8 cellular contexts compared by ENCODE assay signal in genomic region chr18:24138281-24138883, GRCh38. TPM values are rescaled to one million over a fixed set of nuclear protein-coding genes. Genes with fewer than 3 reads are reported as not detected.
DNase-seq lines count a peak whose midpoint lies in the region; ATAC-seq, FAIRE-seq and TF ChIP-seq lines count a peak whose summit lies in the region.

No MANE protein-coding gene starts in this region.

- H2BK15ac ChIP-seq in IMR-90 (ENCODE audit: low read depth, low read length) = 0 out of 3 replicates have a peak overlapping the region, but pooled peaks have one; percentile 9

- no peak overlapping the region for H3K18ac ChIP-seq in IMR-90 (ENCODE audit: low read depth, low read length)

- peak overlapping the region; percentile 51 to 88; a peak in 3 of 4 replicates for H4K8ac ChIP-seq in IMR-90 (ENCODE audit: low read depth in 2 of 2, low read length in 2 of 2)

- H2BK20ac ChIP-seq in IMR-90 (ENCODE audit: low read depth, low read length) = no peak overlapping the region

- no peak overlapping the region for H4K91ac ChIP-seq in IMR-90 (ENCODE audit: insufficient read depth, low read depth, low read length)

- H3K23ac ChIP-seq in IMR-90 (ENCODE audit: low read depth, low read length) = 0 out of 2 replicates have a peak overlapping the region, but pooled peaks have one; percentile 39

- no peaks in the 10 kb centered on the region for H3K27me3 ChIP-seq in IMR-90 (ENCODE audit: control insufficient read depth, insufficient read depth, low read length)

- no peak overlapping the region for H2AK5ac ChIP-seq in IMR-90 (ENCODE audit: low read depth, low read length)

- H4K20me1 ChIP-seq in IMR-90 (ENCODE audit: insufficient read depth, low read length) = no peaks in the 10 kb centered on the region

- H3K4me2 ChIP-seq in IMR-90 (ENCODE audit: low read depth, low read length) = peak overlapping the region; percentile 63

- CTCF ChIA-PET in IMR-90 (lab: Yijun Ruan, JAX) = interaction anchor here (0.6 kb wide), 1 partner anchor 56 kb away, joined by 3 read pairs; no protein-coding TSS in a partner anchor

- 21% methylated on average over 4 of the region's 18 CpGs; no CpG with 5 or more reads in 1 of the 2 experiments for WGBS in IMR-90 (ENCODE audit: extremely low coverage in 2 of 2, insufficient read length in 1 of 2), 2 experiments

- H2BK5ac ChIP-seq in IMR-90 (ENCODE audit: low read depth, low read length, poor library complexity, severe bottlenecking) = no peak overlapping the region

- DNase-seq in IMR-90 = no peak
- DNase-seq in effector memory CD8-positive, alpha-beta T cell = no peak
- DNase-seq in osteocyte (ENCODE audit: extremely low spot score, unreplicated experiment) = no peak
- no peak for DNase-seq in NCI-H2029 (lab: John Stamatoyannopoulos, UW)
- no peak for DNase-seq in RCC 7860 (ENCODE audit: low spot score)
- no peak for DNase-seq in GM13977 (ENCODE audit: low spot score)

- 0 out of 2 replicates have a peak, but pooled peaks cover 6% of the 10 kb centered on the region for H3K9me1 ChIP-seq in IMR-90 (ENCODE audit: insufficient read depth, low read length)

- H3K4me1 ChIP-seq in IMR-90 (ENCODE audit: control insufficient read depth, insufficient read depth, low read length) = peaks cover 2% of the 10 kb centered on the region

- H3K4ac ChIP-seq in IMR-90 (ENCODE audit: low read depth, low read length) = peak overlapping the region; percentile 38

- no peak overlapping the region for H3K27ac ChIP-seq in IMR-90 (ENCODE audit: insufficient read depth, low read length)

- H3K4me1 Mint-ChIP-seq in effector memory CD8-positive, alpha-beta T cell (ENCODE audit: low read depth in 2 of 2) = peaks cover 19 to 30% of the 10 kb centered on the region in 2 donors
- H3K4me1 Mint-ChIP-seq in osteocyte (ENCODE audit: unreplicated experiment) = peaks cover 17% of the 10 kb centered on the region

- no peak overlapping the region; the same call in 1 of the 2 replicates for H3K56ac ChIP-seq in IMR-90 (ENCODE audit: extremely low read depth, insufficient read depth, low read length)

- H3K4me3 Mint-ChIP-seq in effector memory CD8-positive, alpha-beta T cell = peak overlapping the region; percentile 93 to 94
- H3K4me3 Mint-ChIP-seq in osteocyte (ENCODE audit: unreplicated experiment) = peak overlapping the region; percentile 91

- H2AK9ac ChIP-seq in IMR-90 (replicated peaks; ENCODE audit: low read depth, low read length, poor library complexity) = peak overlapping the region; percentile 84

- H3K79me1 ChIP-seq in IMR-90 (ENCODE audit: low read depth in 1 of 2, low read length in 2 of 2) = peaks cover 0 to 6% of the 10 kb centered on the region in 2 experiments; a peak in 1 of 4 replicates

- peak overlapping the region; percentile 69 for H3K14ac ChIP-seq in IMR-90 (replicated peaks; ENCODE audit: low read depth, low read length)

- BruUV-seq in IMR-90 (replicated peaks; lab: Mats Ljungman, UMichigan) = no TSS peak

- peak overlapping the region; percentile 73 to 92 for H3K27ac Mint-ChIP-seq in effector memory CD8-positive, alpha-beta T cell
- H3K27ac Mint-ChIP-seq in osteocyte (ENCODE audit: unreplicated experiment) = peak overlapping the region; percentile 95

- in situ Hi-C loops in IMR-90 (cut with MboI; ENCODE audit: low sequenced_read_pairs) (no loop called here), GM13977 (cut with MboI; ENCODE audit: low pct_unique_long_range_greater_than_20kb, low sequenced_read_pairs, unreplicated experiment) (no loop called here)

- no peak for TF ChIP-seq POLR2A in IMR-90 (IDR thresholded peaks at IDR 0.05; ENCODE audit: low read depth, low read length)

- H3K4me3 ChIP-seq in GM08714 (ENCODE audit: low read length) = peak overlapping the region; percentile 54; the same call in 1 of the 2 replicates
- peak overlapping the region; percentile 47 for H3K4me3 ChIP-seq in IMR-90 (ENCODE audit: insufficient read depth, low read depth, low read length)

- no peaks in the 10 kb centered on the region for H3K9me3 Mint-ChIP-seq in effector memory CD8-positive, alpha-beta T cell
- H3K9me3 Mint-ChIP-seq in osteocyte (ENCODE audit: unreplicated experiment) = peaks cover 3% of the 10 kb centered on the region

- POLR2A ChIA-PET in IMR-90 (lab: Charles Lee; ENCODE audit: unreplicated experiment) = interaction anchor here (0.6 to 1.1 kb wide), 5 partner anchors 13 to 521 kb away, joined by 3 to 5 read pairs (median 4); no protein-coding TSS in a partner anchor

- no peak for TF ChIP-seq RAD21 in IMR-90 (IDR thresholded peaks at IDR 0.05; ENCODE audit: low read length)

- TF ChIP-seq CTCF in IMR-90 (conservative IDR thresholded peaks at IDR 0.05; ENCODE audit: low read depth, low read length) = no peak
- TF ChIP-seq CTCF in osteocyte (IDR thresholded peaks at IDR 0.05) = no peak
- no peak for TF ChIP-seq CTCF in GM13977 (IDR thresholded peaks at IDR 0.05; ENCODE audit: extremely low read depth, insufficient read depth, missing control alignments)

- H3K9ac ChIP-seq in IMR-90 (ENCODE audit: low read depth, low read length) = peak overlapping the region; percentile 10; the same call in 1 of the 2 replicates

- ATAC-seq in IMR-90 (ENCODE audit: low read depth) (peak; percentile 7), GM19035 (IDR thresholded peaks at IDR 0.05; ENCODE audit: unreplicated experiment) (no peak)
- ATAC-seq in effector memory CD8-positive, alpha-beta T cell (replicated peaks) = no peak

- H2BK120ac ChIP-seq in IMR-90 (ENCODE audit: low read depth, low read length) = peak overlapping the region; percentile 48; the same call in 1 of the 2 replicates

- intact Hi-C loops in IMR-90 (cut with micrococcal nuclease) = no loop called here

- H3K9me3 ChIP-seq in IMR-90 (ENCODE audit: control insufficient read depth, insufficient read depth, low read length) = no peaks in the 10 kb centered on the region

- dilution Hi-C loops in IMR-90 (cut with HindIII; ENCODE audit: low sequenced_read_pairs, unreplicated experiment) = no loop called here

- peak overlapping the region; percentile 16; the same call in 1 of the 2 replicates for H4K5ac ChIP-seq in IMR-90 (ENCODE audit: low read depth, low read length)

- peaks cover 18 to 25% of the 10 kb centered on the region in 2 donors for H3K27me3 Mint-ChIP-seq in effector memory CD8-positive, alpha-beta T cell
- no peaks in the 10 kb centered on the region for H3K27me3 Mint-ChIP-seq in osteocyte (ENCODE audit: unreplicated experiment)

- H3K36me3 Mint-ChIP-seq in effector memory CD8-positive, alpha-beta T cell (ENCODE audit: insufficient read depth) = peaks cover 26% of the 10 kb centered on the region
- peaks cover 1% of the 10 kb centered on the region for H3K36me3 Mint-ChIP-seq in osteocyte (ENCODE audit: unreplicated experiment)

- 0 out of 2 replicates have a peak, but pooled peaks cover under 1% of the 10 kb centered on the region for H3K36me3 ChIP-seq in IMR-90 (ENCODE audit: control insufficient read depth, insufficient read depth, low read length)

- no peak for FAIRE-seq in RCC 7860 (lab: Jason Lieb, UNC)

- peak overlapping the region; percentile 95 for H2AFZ ChIP-seq in IMR-90 (replicated peaks; ENCODE audit: low read length, poor library complexity)

TF ChIP-seq in IMR-90, 13 proteins besides CTCF, POLR2A, EP300 and RAD21:
- TF ChIP-seq MAFK (IDR thresholded peaks at IDR 0.05; ENCODE audit: low read depth, low read length) (no peak), MAZ (IDR thresholded peaks at IDR 0.05; ENCODE audit: borderline replicate concordance, low read depth, low read length) (no peak)

RNA-seq across cellular contexts. Expression of gene CABYR, which starts 0.5 kb away (rescaled TPM):
- total RNA-seq in IMR-90 (2012; rRNA removed) (3.6 and 4.1 TPM in 2 replicates), osteocyte (3.9 and 6.8 TPM in 2 replicates)
- 6.2 and 7.1 TPM in 2 replicates for polyA plus RNA-seq in IMR-90 (2012; rRNA removed)
- 2.0 and 2.8 TPM in 2 replicates for polyA plus RNA-seq in IMR-90 (2012; cell fraction: cytosol; rRNA removed)
- polyA plus RNA-seq in IMR-90 (2012; cell fraction: nucleus; rRNA removed; ENCODE audit: low replicate concordance) = 2.9 and 13.9 TPM in 2 replicates
